15 cellular contexts compared by ENCODE assay signal in the genomic region with DNA sequence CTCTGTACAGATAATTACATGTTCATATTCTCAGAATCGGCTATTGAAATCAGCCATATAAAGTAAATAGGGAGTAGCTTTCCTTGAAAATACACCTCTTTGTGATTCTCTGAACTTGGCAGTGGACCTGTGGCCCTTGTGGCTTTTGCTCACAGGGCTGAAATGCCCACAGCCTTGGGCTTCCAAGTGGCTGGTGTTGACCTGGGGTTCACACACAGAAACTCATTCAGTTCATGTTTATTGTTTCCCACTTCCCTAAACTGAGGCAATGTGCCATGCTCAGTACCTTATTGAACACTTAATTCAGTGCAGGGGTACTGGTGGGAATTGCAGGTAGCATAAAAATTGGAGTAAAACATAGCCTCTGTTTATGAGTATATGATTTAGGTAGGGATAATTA. TPM values are rescaled to one million over a fixed set of nuclear protein-coding genes. Genes with fewer than 3 reads are reported as not detected.
DNase-seq lines count a peak whose midpoint lies in the region; ATAC-seq, FAIRE-seq and TF ChIP-seq lines count a peak whose summit lies in the region.
"Had no signal": no experiment of that assay in that cellular context is flagged by ENCODE, and none has a peak within 500 bp of the region (broad histone marks: within the 10 kb centered on the region; RNA-seq: fewer than 3 reads in every experiment).

No MANE protein-coding gene starts in this region.

- no peaks in the 10 kb centered on the region for H3K4me1 ChIP-seq in A673 (ENCODE audit: insufficient read depth, low read length, poor library complexity, severe bottlenecking)

- intact Hi-C loops in A673 (cut with micrococcal nuclease; ENCODE audit: unreplicated experiment): no loop called here

- no peak overlapping the region for H3K4me3 ChIP-seq in A673 (ENCODE audit: low read depth, low read length, poor library complexity, severe bottlenecking)
- H3K4me3 ChIP-seq: BLaER1, mucosa of descending colon, ovary, skin epidermis had no signal

- TF ChIP-seq CTCF in A673 (conservative IDR thresholded peaks at IDR 0.05; ENCODE audit: low read depth, low read length): no peak

- no peak overlapping the region for H3K4me3 Mint-ChIP-seq in immature natural killer cell
- H3K4me3 Mint-ChIP-seq: activated CD4-positive, alpha-beta T cell treated with anti-CD3 and anti-CD28 coated beads for 36 hours had no signal

- no TSS peak for BruUV-seq in A673 (replicated peaks; lab: Mats Ljungman, UMichigan)

- POLR2A ChIA-PET in A673 (lab: Charles Lee; ENCODE audit: low non-redundant PET): no interaction called here

- FAIRE-seq in GM18507 (lab: Jason Lieb, UNC): peak; percentile 67

- peak; percentile 49 for ATAC-seq in GM19395 (IDR thresholded peaks at IDR 0.05; ENCODE audit: unreplicated experiment)
- peak; percentile 37 for ATAC-seq in HG03280 (IDR thresholded peaks at IDR 0.05; ENCODE audit: unreplicated experiment)
- ATAC-seq: activated CD4-positive, alpha-beta T cell treated with anti-CD3 and anti-CD28 coated beads for 36 hours; activated naive CD4-positive, alpha-beta T cell treated with anti-CD3 and anti-CD28 coated beads, Interleukin-2, amount 50 U/mL, for 72 hours; mucosa of descending colon had no signal

- peak overlapping the region in 5 of 6 donors; percentile 5 to 94 (median 42) for H3K27ac Mint-ChIP-seq in immature natural killer cell
- H3K27ac Mint-ChIP-seq: activated CD4-positive, alpha-beta T cell treated with anti-CD3 and anti-CD28 coated beads for 36 hours; activated naive CD4-positive, alpha-beta T cell treated with anti-CD3 and anti-CD28 coated beads, Interleukin-2, amount 50 U/mL, for 72 hours had no signal

- CTCF ChIA-PET in A673 (lab: Charles Lee): no interaction called here

- no peak overlapping the region for H3K27ac ChIP-seq in A673 (ENCODE audit: low read depth, low read length, poor library complexity, severe bottlenecking)
- H3K27ac ChIP-seq: BLaER1, ovary, skin epidermis had no signal

- no peaks in the 10 kb centered on the region for H3K36me3 ChIP-seq in A673 (ENCODE audit: insufficient read depth, low read length, poor library complexity, severe bottlenecking)
- H3K36me3 ChIP-seq: ovary had no signal

- H3K27me3 Mint-ChIP-seq in immature natural killer cell (ENCODE audit: low read depth in 3 of 3): peaks cover 0 to 5% (median 2%) of the 10 kb centered on the region in 3 donors
- H3K27me3 Mint-ChIP-seq: activated CD4-positive, alpha-beta T cell treated with anti-CD3 and anti-CD28 coated beads for 36 hours had no signal

- H3K9me3 ChIP-seq in A673 (ENCODE audit: low read depth, low read length, poor library complexity, severe bottlenecking): peaks cover 19% of the 10 kb centered on the region
- H3K9me3 ChIP-seq: ovary had no signal

- DNase-seq in GM18507 (ENCODE audit: extremely low spot score, insufficient read length, low read depth): no peak
- no peak for DNase-seq in immature natural killer cell
- no peak for DNase-seq in A673 (ENCODE audit: low spot score)
- DNase-seq in iPS-NIHi11 (ENCODE audit: low spot score): no peak
- DNase-seq in occipital lobe (lab: John Stamatoyannopoulos, UW): no peak
- DNase-seq: activated CD4-positive, alpha-beta T cell treated with anti-CD3 and anti-CD28 coated beads for 36 hours; activated T-cell treated with anti-CD3 and anti-CD28 coated beads for 4 hours; HCEC 1CT; mucosa of descending colon; ovary had no signal

- H3K27me3 ChIP-seq in A673 (replicated peaks; ENCODE audit: insufficient read depth, low read depth, low read length, poor library complexity): no peaks in the 10 kb centered on the region
- H3K27me3 ChIP-seq: BLaER1, ovary had no signal

- peaks cover 36 to 52% of the 10 kb centered on the region in 2 donors for H3K4me1 Mint-ChIP-seq in immature natural killer cell

- H3K9me3 Mint-ChIP-seq in immature natural killer cell: peaks cover 8 to 22% (median 17%) of the 10 kb centered on the region in 6 donors

- H3K36me3 Mint-ChIP-seq in immature natural killer cell: peaks cover 8 to 26% (median 21%) of the 10 kb centered on the region in 3 donors

RNA-seq across cellular contexts. Expression of a gene that starts 19.1 kb away (rescaled TPM):
- 10 to 100 TPM; 19.0 to 46.9 (median 22.2) TPM for polyA plus RNA-seq in immature natural killer cell
- total RNA-seq in A673 (2021) (76.0 and 82.0 TPM in 2 replicates), occipital lobe (1,454 TPM)

Comparison
In these comparisons a context has a peak if more than half of its experiments do, and no peak if none do; other contexts are left out.
1. RNA of a gene that starts 19.1 kb away (total RNA-seq): 1,454 TPM in occipital lobe (single experiment); 76.0 to 82.0 TPM in A673; every median in the first group is over 10 times any median in the second.